In genomic region chr4:168384437-168385141, GRCh38 we compare ENCODE assay signal across 18 cellular contexts.
DNase-seq lines count a peak whose midpoint lies in the region; ATAC-seq, FAIRE-seq and TF ChIP-seq lines count a peak whose summit lies in the region.
"Had no signal": no experiment of that assay in that cellular context is flagged by ENCODE, and none has a peak within 500 bp of the region (broad histone marks: within the 10 kb centered on the region; RNA-seq: fewer than 3 reads in every experiment).

No MANE protein-coding gene starts in this region.

- peak overlapping the region; percentile 66 for H3K27ac ChIP-seq in colonic mucosa
- H3K27ac ChIP-seq in mucosa of rectum (ENCODE audit: low read depth in 2 of 2, low read length in 2 of 2), result peak overlapping the region; percentile 48 to 79
- H3K27ac ChIP-seq: left ventricle myocardium inferior, prostate gland had no signal

- H3K36me3 ChIP-seq in colonic mucosa (no peaks in the 10 kb centered on the region), mucosa of rectum (ENCODE audit: control insufficient read depth in 2 of 2, insufficient read depth in 2 of 2, low read length in 2 of 2) (peaks cover 4 to 12% of the 10 kb centered on the region in 2 donors)
- H3K36me3 ChIP-seq: prostate gland had no signal

- H3K4me3 ChIP-seq in colonic mucosa (no peak overlapping the region), mucosa of rectum (ENCODE audit: low read length in 2 of 2) (peak overlapping the region in 1 of 2 donors; percentile 8)
- H3K4me3 ChIP-seq: left ventricle myocardium inferior, prostate gland had no signal

- H3K4me1 Mint-ChIP-seq in immature natural killer cell, result no peaks in the 10 kb centered on the region
- H3K4me1 Mint-ChIP-seq: brain had no signal

- FAIRE-seq in GM12891 (lab: Jason Lieb, UNC), result peak; percentile 45
- FAIRE-seq: D721Med had no signal

- no peak for TF ChIP-seq POLR2A in GM12891 (IDR thresholded peaks at IDR 0.05; ENCODE audit: low read depth, low read length)

- ATAC-seq in GM21529 (IDR thresholded peaks at IDR 0.05; ENCODE audit: unreplicated experiment), result no peak
- ATAC-seq in HG03025 (IDR thresholded peaks at IDR 0.05; ENCODE audit: low FRiP score, unreplicated experiment), result no peak

- no peak overlapping the region for H3K4me3 Mint-ChIP-seq in immature natural killer cell
- H3K4me3 Mint-ChIP-seq: brain, naive B cell had no signal

- H3K9ac ChIP-seq in colonic mucosa (ENCODE audit: low read depth in 2 of 2, low read length in 2 of 2) (no peak overlapping the region), mucosa of rectum (ENCODE audit: low read depth in 1 of 2, low read length in 2 of 2) (no peak overlapping the region)

- intact Hi-C loops in colonic mucosa (cut with DNase I), result no loop called here

- H3K9me3 Mint-ChIP-seq in immature natural killer cell, result no peaks in the 10 kb centered on the region
- H3K9me3 Mint-ChIP-seq: brain had no signal

- DNase-seq in GM12891 (ENCODE audit: insufficient read length, low spot score) (no peak), NCI-H226 (peak; percentile 18), colonic mucosa (peak; percentile 59), immature natural killer cell (no peak), NCI-H446 treated with DMSO at 0.1 percent for 48 hours (lab: John Stamatoyannopoulos, UW) (no peak)
- DNase-seq: activated CD8-positive, alpha-beta memory T cell treated with anti-CD3 and anti-CD28 coated beads, Interleukin-2, amount 50 U/mL, for 4 hours; activated naive CD4-positive, alpha-beta T cell treated with Interleukin-2 at 50 U/mL for 16 hours; left ventricle myocardium inferior; naive B cell; NCI-H2029 treated with DMSO at 0.1 percent for 48 hours; NCI-H748 treated with DMSO at 0.1 percent for 48 hours; RPMI8226 had no signal

- H3K9me3 ChIP-seq in colonic mucosa (no peaks in the 10 kb centered on the region), mucosa of rectum (ENCODE audit: control insufficient read depth in 2 of 2, low read length in 2 of 2) (no peaks in the 10 kb centered on the region)
- H3K9me3 ChIP-seq: left ventricle myocardium inferior, prostate gland had no signal

- H3K4me1 ChIP-seq in colonic mucosa (no peaks in the 10 kb centered on the region), mucosa of rectum (ENCODE audit: control insufficient read depth in 2 of 2, insufficient read depth in 2 of 2, low read length in 2 of 2) (peaks cover 7 to 37% of the 10 kb centered on the region in 2 donors)
- H3K4me1 ChIP-seq: prostate gland had no signal

- H3K27me3 Mint-ChIP-seq in immature natural killer cell (ENCODE audit: low read depth in 3 of 3), result no peaks in the 10 kb centered on the region
- H3K27me3 Mint-ChIP-seq: naive B cell had no signal

- TF ChIP-seq CTCF in colonic mucosa (IDR thresholded peaks at IDR 0.05), result no peak

- no peaks in the 10 kb centered on the region for H3K27me3 ChIP-seq in colonic mucosa
- no peaks in the 10 kb centered on the region for H3K27me3 ChIP-seq in mucosa of rectum (ENCODE audit: control insufficient read depth in 2 of 2, insufficient read depth in 2 of 2, low read length in 2 of 2)

- peaks cover 34 to 74% (median 49%) of the 10 kb centered on the region in 3 donors for H3K36me3 Mint-ChIP-seq in immature natural killer cell
- H3K36me3 Mint-ChIP-seq: brain had no signal

- H3K27ac Mint-ChIP-seq in immature natural killer cell, result no peak overlapping the region

TF ChIP-seq in GM12891, 5 proteins besides CTCF, POLR2A, EP300 and RAD21:
- no peak for TF ChIP-seq TAF1 (IDR thresholded peaks at IDR 0.05; ENCODE audit: low read depth, low read length)
- no peak for TF ChIP-seq SPI1 (IDR thresholded peaks at IDR 0.05; ENCODE audit: low read depth, low read length)
- no peak for TF ChIP-seq PAX5 (IDR thresholded peaks at IDR 0.05; ENCODE audit: insufficient read depth, low read length, severe bottlenecking)
- no peak for TF ChIP-seq POU2F2 (IDR thresholded peaks at IDR 0.05; ENCODE audit: low read depth, low read length)
- no peak for TF ChIP-seq POLR2AphosphoS5 (IDR thresholded peaks at IDR 0.05; ENCODE audit: low read depth, low read length)

Comparison
In these comparisons a context has a peak if more than half of its experiments do, and no peak if none do; other contexts are left out.
1. DNase-seq: peak in NCI-H226 (single experiment) and colonic mucosa (single experiment); none in GM12891 (single experiment), immature natural killer cell (0 of 3) and NCI-H446 treated with DMSO at 0.1 percent for 48 hours (single experiment).